In genomic region chr3:124791142-124791541, GRCh38 we compare ENCODE assay signal across 14 cellular contexts.
A peak's percentile ranks its signal among the peaks of the same experiment; 100 is the strongest.
DNase-seq lines count a peak whose midpoint lies in the region; ATAC-seq, FAIRE-seq and TF ChIP-seq lines count a peak whose summit lies in the region.
"Had no signal": no experiment of that assay in that cellular context is flagged by ENCODE, and none has a peak within 500 bp of the region (broad histone marks: within the 10 kb centered on the region; RNA-seq: fewer than 3 reads in every experiment).

No MANE protein-coding gene starts in this region.

- 64 to 78% methylated on average over 4 of the region's 4 CpGs for WGBS in esophagus squamous epithelium, 2 donors
- WGBS in right lobe of liver (ENCODE audit: insufficient coverage, low coverage, low lambda C conversion rate, missing lambda C conversion rate): 82% methylated on average over 3 of the region's 4 CpGs

- H2AFZ ChIP-seq in osteoblast (ENCODE audit: low read length): no peak overlapping the region

- peaks cover 11% of the 10 kb centered on the region for H3K4me1 ChIP-seq in cardiac muscle cell (ENCODE audit: low read depth)
- H3K4me1 ChIP-seq in esophagus squamous epithelium: peaks cover 31 to 69% (median 46%) of the 10 kb centered on the region in 3 donors
- peaks cover 52% of the 10 kb centered on the region for H3K4me1 ChIP-seq in osteoblast (ENCODE audit: insufficient read depth, low read length)
- H3K4me1 ChIP-seq in vagina: peaks cover 72% of the 10 kb centered on the region
- H3K4me1 ChIP-seq in right lobe of liver: peaks cover 0 to 7% (median 2%) of the 10 kb centered on the region in 4 donors
- H3K4me1 ChIP-seq: colonic mucosa had no signal

- TF ChIP-seq CTCF in cardiac muscle cell (IDR thresholded peaks at IDR 0.05; ENCODE audit: low read depth, low read length): no peak
- no peak for TF ChIP-seq CTCF in esophagus squamous epithelium (IDR thresholded peaks at IDR 0.05)
- TF ChIP-seq CTCF in osteoblast (IDR thresholded peaks at IDR 0.05; ENCODE audit: extremely low read depth, low read depth, low read length): no peak
- no peak for TF ChIP-seq CTCF in vagina (IDR thresholded peaks at IDR 0.05)
- TF ChIP-seq CTCF in right lobe of liver (IDR thresholded peaks at IDR 0.05): no peak

- no peak for ATAC-seq in right lobe of liver
- ATAC-seq in HG03439 (IDR thresholded peaks at IDR 0.05; ENCODE audit: unreplicated experiment): no peak

- peaks cover 36% of the 10 kb centered on the region for H3K79me2 ChIP-seq in osteoblast (ENCODE audit: insufficient read depth, low read length)

- intact Hi-C loops in cardiac septum (cut with DNase I) (no loop called here), esophagus squamous epithelium (cut with DNase I) (no loop called here), vagina (cut with DNase I) (no loop called here), right lobe of liver (cut with DNase I) (no loop called here)

- H3K9me3 ChIP-seq in cardiac muscle cell (ENCODE audit: low read depth) (no peaks in the 10 kb centered on the region), esophagus squamous epithelium (no peaks in the 10 kb centered on the region), osteoblast (ENCODE audit: low read depth, low read length) (no peaks in the 10 kb centered on the region), vagina (no peaks in the 10 kb centered on the region), right lobe of liver (no peaks in the 10 kb centered on the region)
- H3K9me3 ChIP-seq: colonic mucosa had no signal

- H3K36me3 ChIP-seq in cardiac muscle cell (no peaks in the 10 kb centered on the region), esophagus squamous epithelium (peaks cover 0 to 31% (median 0%) of the 10 kb centered on the region in 3 donors), osteoblast (ENCODE audit: insufficient read depth, low read length) (peaks cover 15% of the 10 kb centered on the region), vagina (peaks cover 0 to 16% of the 10 kb centered on the region in 2 donors), right lobe of liver (peaks cover 0 to 17% (median 1%) of the 10 kb centered on the region in 4 donors)
- H3K36me3 ChIP-seq: colonic mucosa had no signal

- H3K4me3 ChIP-seq in cardiac muscle cell (no peak overlapping the region), esophagus squamous epithelium (no peak overlapping the region), osteoblast (ENCODE audit: insufficient read depth, low read length) (peak overlapping the region; percentile 12), vagina (no peak overlapping the region), right lobe of liver (no peak overlapping the region)
- H3K4me3 ChIP-seq: colonic mucosa had no signal

- no peak for FAIRE-seq in GM19239 (lab: Jason Lieb, UNC)

- H3K27me3 ChIP-seq in cardiac muscle cell: no peaks in the 10 kb centered on the region
- H3K27me3 ChIP-seq in esophagus squamous epithelium: no peaks in the 10 kb centered on the region
- H3K27me3 ChIP-seq in osteoblast (ENCODE audit: insufficient read depth, low read length): no peaks in the 10 kb centered on the region
- no peaks in the 10 kb centered on the region for H3K27me3 ChIP-seq in vagina
- no peaks in the 10 kb centered on the region for H3K27me3 ChIP-seq in right lobe of liver
- H3K27me3 ChIP-seq: colonic mucosa had no signal

- DNase-seq in cardiac muscle cell (ENCODE audit: low read depth in 1 of 2, low spot score in 1 of 2) (no peak), cardiac septum (ENCODE audit: low spot score) (no peak), esophagus squamous epithelium (lab: John Stamatoyannopoulos, UW) (no peak), osteoblast (ENCODE audit: insufficient read length, low spot score, missing footprints) (peak; percentile 46), vagina (ENCODE audit: extremely low spot score in 2 of 2) (no peak), GM19239 (ENCODE audit: insufficient read length, low spot score) (no peak), right lobe of liver (no peak)
- DNase-seq: activated CD4-positive, alpha-beta T cell treated with anti-CD3 and anti-CD28 coated beads, Interleukin-2, amount 10 ng/mL, durations not matched to agents 24 days and 14 days; activated naive CD4-positive, alpha-beta T cell; colonic mucosa; NCI-H146; NCI-H82; stimulated activated naive CD4-positive, alpha-beta T cell treated with Interleukin-2 at 50 U/mL for 16 hours had no signal

- H3K27ac ChIP-seq in cardiac muscle cell (peak overlapping the region; percentile 10), esophagus squamous epithelium (peak overlapping the region; percentile 79 to 87 (median 80)), osteoblast (ENCODE audit: low read depth, low read length) (peak overlapping the region; percentile 95), vagina (peak overlapping the region; percentile 89), right lobe of liver (no peak overlapping the region)

- peak overlapping the region; percentile 62 for H3K4me2 ChIP-seq in osteoblast (ENCODE audit: insufficient read depth, low read length)

- TF ChIP-seq POLR2A in esophagus squamous epithelium (IDR thresholded peaks at IDR 0.05): no peak
- TF ChIP-seq POLR2A in vagina (IDR thresholded peaks at IDR 0.05): no peak
- TF ChIP-seq POLR2A in right lobe of liver (IDR thresholded peaks at IDR 0.05): no peak

- H4K20me1 ChIP-seq in osteoblast (ENCODE audit: insufficient read depth, low read length): no peaks in the 10 kb centered on the region

Comparison
In these comparisons a context has a peak if more than half of its experiments do, and no peak if none do; other contexts are left out.
1. H3K27ac ChIP-seq: peak in cardiac muscle cell (single experiment), esophagus squamous epithelium (4 of 4), osteoblast (single experiment) and vagina (single experiment); none in right lobe of liver (0 of 3).